In genomic region chr2:224357098-224357901, GRCh38 we compare ENCODE assay signal across 9 cellular contexts. TPM values are rescaled to one million over a fixed set of nuclear protein-coding genes. Genes with fewer than 3 reads are reported as not detected.
A peak's percentile ranks its signal among the peaks of the same experiment; 100 is the strongest.
DNase-seq lines count a peak whose midpoint lies in the region; ATAC-seq, FAIRE-seq and TF ChIP-seq lines count a peak whose summit lies in the region.
"Had no signal": no experiment of that assay in that cellular context is flagged by ENCODE, and none has a peak within 500 bp of the region (broad histone marks: within the 10 kb centered on the region; RNA-seq: fewer than 3 reads in every experiment).

No MANE protein-coding gene starts in this region.

- H3K4me1 Mint-ChIP-seq in immature natural killer cell, result no peaks in the 10 kb centered on the region

- no peak overlapping the region for H3K27ac Mint-ChIP-seq in immature natural killer cell

- H3K27me3 ChIP-seq in K562 (ENCODE audit: control insufficient read depth in 2 of 2, insufficient read depth in 2 of 2, low read length in 2 of 2), result peaks cover 0 to 16% of the 10 kb centered on the region in 2 experiments; a peak in 2 of 5 replicates
- H3K27me3 ChIP-seq: BLaER1 had no signal

- no peak overlapping the region for H3K27ac ChIP-seq in K562 (ENCODE audit: extremely low read depth, low read depth, low read length)
- H3K27ac ChIP-seq: BLaER1 had no signal

- no peaks in the 10 kb centered on the region for H3K79me2 ChIP-seq in K562 (ENCODE audit: control insufficient read depth, insufficient read depth, low read length)

- no peaks in the 10 kb centered on the region for H3K36me3 Mint-ChIP-seq in immature natural killer cell

- intact Hi-C loops in K562 (cut with micrococcal nuclease), result loop anchor here (1.0 to 10.0 kb wide), 7 partner anchors 92 to 1304 kb away; no protein-coding TSS in a partner anchor

- no TSS peak for BruUV-seq in K562 (replicated peaks; lab: Mats Ljungman, UMichigan)

- no peak for TF ChIP-seq POLR2A in K562 (conservative IDR thresholded peaks at IDR 0.05)

- WGBS in K562 (ENCODE audit: insufficient coverage, low coverage, missing lambda C conversion rate), result 40% methylated on average over 8 of the region's 8 CpGs

- POLR2A ChIA-PET in K562 (lab: Yijun Ruan, JAX), result no interaction called here

- CTCF ChIA-PET in K562 (lab: Yijun Ruan, JAX; ENCODE audit: low intra/inter-chr PET ratio), result interaction anchor here (0.6 to 1.6 kb wide), 5 partner anchors 92 to 421 kb away, joined by 3 to 10 read pairs (median 4); no protein-coding TSS in a partner anchor

- in situ Hi-C loops in K562 (cut with MboI), result loop anchor here (10.0 kb wide), 1 partner anchor 418 kb away; no protein-coding TSS in a partner anchor

- no peaks in the 10 kb centered on the region for H3K9me1 ChIP-seq in K562 (ENCODE audit: control insufficient read depth, insufficient read depth, low read length)

- no peak overlapping the region for H3K4me3 ChIP-seq in K562
- H3K4me3 ChIP-seq: BLaER1 had no signal

- no peak overlapping the region for H3K9ac ChIP-seq in K562 (ENCODE audit: insufficient read depth in 1 of 2, low read depth in 2 of 2, low read length in 2 of 2)
- H3K9ac ChIP-seq: BLaER1 had no signal

- H4K20me1 ChIP-seq in K562 (replicated peaks; ENCODE audit: control insufficient read depth, insufficient read depth, low read length), result no peaks in the 10 kb centered on the region
- H4K20me1 ChIP-seq: BLaER1 had no signal

- no peak for TF ChIP-seq EP300 in K562 (IDR thresholded peaks at IDR 0.05; ENCODE audit: low read length)

- no peaks in the 10 kb centered on the region for H3K9me3 ChIP-seq in K562 (replicated peaks; ENCODE audit: control insufficient read depth, insufficient read depth, low read depth, low read length)
- H3K9me3 ChIP-seq: BLaER1 had no signal

- H3K9me3 Mint-ChIP-seq in immature natural killer cell, result no peaks in the 10 kb centered on the region

- ATAC-seq in HG02610 (IDR thresholded peaks at IDR 0.05; ENCODE audit: unreplicated experiment), result peak; percentile 91
- ATAC-seq in K562, result peak; percentile 88

- H3K4me1 ChIP-seq in K562 (replicated peaks in 1 of 2; ENCODE audit: control insufficient read depth in 2 of 2, insufficient read depth in 2 of 2, low read length in 2 of 2), result no peaks in the 10 kb centered on the region

- no peak overlapping the region for H3K4me2 ChIP-seq in K562 (ENCODE audit: insufficient read depth, low read length)
- H3K4me2 ChIP-seq: BLaER1 had no signal

- H2AFZ ChIP-seq in K562 (ENCODE audit: low read depth, low read length), result no peak overlapping the region

- peak; percentile 60 to 79 (median 64) for TF ChIP-seq CTCF in K562 (IDR thresholded peaks at IDR 0.05 in 2 of 3, conservative IDR thresholded peaks at IDR 0.05 in 1 of 3; ENCODE audit: insufficient read depth in 2 of 3, low read depth in 1 of 3, low read length in 3 of 3)

- H3K36me3 ChIP-seq in K562 (ENCODE audit: control insufficient read depth, insufficient read depth, low read length), result no peaks in the 10 kb centered on the region
- H3K36me3 ChIP-seq: BLaER1 had no signal

- DNase-seq in DMS79 treated with DMSO at 0.1 percent for 48 hours (lab: John Stamatoyannopoulos, UW) (peak; percentile 36), DMS79 (lab: John Stamatoyannopoulos, UW) (no peak), NCI-H1105 (lab: John Stamatoyannopoulos, UW) (peak; percentile 29), T-helper 2 cell (peak in 4 of 5 experiments; percentile 18 to 51 (median 25)), K562 (ENCODE audit: extremely low read depth in 1 of 4, low spot score in 3 of 4) (peak; percentile 51 to 57 (median 52)), immature natural killer cell (peak; percentile 51 to 58 (median 51))
- peak; percentile 50 to 66 for DNase-seq in stimulated activated CD4-positive, alpha-beta T cell treated with anti-CD3 and anti-CD28 coated beads, Interleukin-2, amount 100 ng/mL, for 24 hours

- FAIRE-seq in K562 (lab: Jason Lieb, UNC), result peak; percentile 40

- peaks cover 0 to 2% (median 2%) of the 10 kb centered on the region in 3 donors for H3K27me3 Mint-ChIP-seq in immature natural killer cell (ENCODE audit: low read depth in 3 of 3)

- TF ChIP-seq RAD21 in K562 (CRISPR knock-in tag; conservative IDR thresholded peaks at IDR 0.05 in 1 of 2, IDR thresholded peaks at IDR 0.05 in 1 of 2), result peak; percentile 82 to 87

- H3K4me3 Mint-ChIP-seq in immature natural killer cell, result no peak overlapping the region

TF ChIP-seq in K562, 482 proteins besides CTCF, POLR2A, EP300 and RAD21:
- TF ChIP-seq BRD4 (IDR thresholded peaks at IDR 0.05) (no peak), CEBPB (tag; IDR thresholded peaks at IDR 0.05) (peak; percentile 97), ATF3 (IDR thresholded peaks at IDR 0.05) (peak; percentile 77), ATF3 (CRISPR knock-in tag; conservative IDR thresholded peaks at IDR 0.05) (no peak), PHF8 (IDR thresholded peaks at IDR 0.05; ENCODE audit: borderline replicate concordance, low read length) (no peak), SMC3 (conservative IDR thresholded peaks at IDR 0.05; ENCODE audit: insufficient read depth, low read depth, low read length) (peak; percentile 79), CEBPG (CRISPR knock-in tag; IDR thresholded peaks at IDR 0.05) (peak; percentile 75; the same call in 1 of the 2 replicates), CEBPG (tag; conservative IDR thresholded peaks at IDR 0.05 in 1 of 2, IDR thresholded peaks at IDR 0.05 in 1 of 2) (peak; percentile 88 to 96)
- TF ChIP-seq, protein P1, sequence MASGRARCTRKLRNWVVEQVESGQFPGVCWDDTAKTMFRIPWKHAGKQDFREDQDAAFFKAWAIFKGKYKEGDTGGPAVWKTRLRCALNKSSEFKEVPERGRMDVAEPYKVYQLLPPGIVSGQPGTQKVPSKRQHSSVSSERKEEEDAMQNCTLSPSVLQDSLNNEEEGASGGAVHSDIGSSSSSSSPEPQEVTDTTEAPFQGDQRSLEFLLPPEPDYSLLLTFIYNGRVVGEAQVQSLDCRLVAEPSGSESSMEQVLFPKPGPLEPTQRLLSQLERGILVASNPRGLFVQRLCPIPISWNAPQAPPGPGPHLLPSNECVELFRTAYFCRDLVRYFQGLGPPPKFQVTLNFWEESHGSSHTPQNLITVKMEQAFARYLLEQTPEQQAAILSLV (tag; IDR thresholded peaks at IDR 0.05), result peak; percentile 55; the same call in 1 of the 2 replicates
- TF ChIP-seq, protein P2, sequence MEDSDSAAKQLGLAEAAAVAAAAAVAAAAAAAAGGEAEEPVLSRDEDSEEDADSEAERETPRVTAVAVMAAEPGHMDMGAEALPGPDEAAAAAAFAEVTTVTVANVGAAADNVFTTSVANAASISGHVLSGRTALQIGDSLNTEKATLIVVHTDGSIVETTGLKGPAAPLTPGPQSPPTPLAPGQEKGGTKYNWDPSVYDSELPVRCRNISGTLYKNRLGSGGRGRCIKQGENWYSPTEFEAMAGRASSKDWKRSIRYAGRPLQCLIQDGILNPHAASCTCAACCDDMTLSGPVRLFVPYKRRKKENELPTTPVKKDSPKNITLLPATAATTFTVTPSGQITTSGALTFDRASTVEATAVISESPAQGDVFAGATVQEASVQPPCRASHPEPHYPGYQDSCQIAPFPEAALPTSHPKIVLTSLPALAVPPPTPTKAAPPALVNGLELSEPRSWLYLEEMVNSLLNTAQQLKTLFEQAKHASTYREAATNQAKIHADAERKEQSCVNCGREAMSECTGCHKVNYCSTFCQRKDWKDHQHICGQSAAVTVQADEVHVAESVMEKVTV (CRISPR knock-in tag; IDR thresholded peaks at IDR 0.05), result peak; percentile 70

RNA-seq across cellular contexts. Expression of gene FAM124B, which starts 44.6 kb away (rescaled TPM):
- total RNA-seq in K562 (2011; cell fraction: chromatin; rRNA removed; ENCODE audit: low replicate concordance), result 10.6 and 11.9 TPM in 2 replicates
- 10.7 and 12.1 TPM in 2 replicates for total RNA-seq in K562 (2011; cell fraction: nucleolus; rRNA removed)
- 12.3 and 12.6 TPM in 2 replicates for total RNA-seq in K562 (2011; cell fraction: nucleoplasm; rRNA removed)
- total RNA-seq in K562 (2014; rRNA removed), result 8.6 and 10.4 TPM in 2 replicates
- total RNA-seq in K562 (2014; rRNA removed; fragmentation: Illumina TruSeq; extraction: Trizol), result 8.6 and 9.7 TPM in 2 replicates
- 6.2 and 7.1 TPM in 2 replicates for total RNA-seq in K562 (2015; rRNA removed; fragmentation: Illumina TruSeq; extraction: Trizol)
- total RNA-seq in K562 (2021), result 7.4 and 7.6 TPM in 2 replicates
- 5.2 and 9.3 TPM in 2 replicates for polyA plus RNA-seq in K562 (2011; rRNA removed)
- 5.4 and 7.5 TPM in 2 replicates for polyA plus RNA-seq in K562 (2011; cell fraction: cytosol; rRNA removed)
- polyA plus RNA-seq in K562 (2011; cell fraction: nucleus; rRNA removed), result 3.3 and 4.7 TPM in 2 replicates
- 5.3 and 6.4 TPM in 2 replicates for polyA plus RNA-seq in K562 (2012)
- polyA plus RNA-seq in K562 (2014; fragmentation: Illumina TruSeq; extraction: Trizol), result 9.1 and 10.1 TPM in 2 replicates
- 10 to 100 TPM; 15.5 to 21.4 TPM for polyA plus RNA-seq in K562 (2014; fragmentation: Nextera tagmentation; extraction: Ambion mirVana)
- polyA plus RNA-seq in K562 (2014; rRNA removed), result 7.4 and 8.4 TPM in 2 replicates
- polyA minus RNA-seq in K562 (2011; rRNA and poly(A)+ RNA removed), result 7.5 and 9.6 TPM in 2 replicates
- 2.9 and 6.8 TPM in 2 replicates for polyA minus RNA-seq in K562 (2011; cell fraction: cytosol; rRNA and poly(A)+ RNA removed)
- polyA minus RNA-seq in K562 (2011; cell fraction: nucleus; rRNA and poly(A)+ RNA removed), result 7.9 and 9.6 TPM in 2 replicates
- 1 to 10 TPM in 2 of 3 donors, under 1 TPM in 1; 0.78 to 1.4 (median 1.1) TPM for polyA plus RNA-seq in immature natural killer cell
